7 cellular contexts compared by ENCODE assay signal in the genomic region with DNA sequence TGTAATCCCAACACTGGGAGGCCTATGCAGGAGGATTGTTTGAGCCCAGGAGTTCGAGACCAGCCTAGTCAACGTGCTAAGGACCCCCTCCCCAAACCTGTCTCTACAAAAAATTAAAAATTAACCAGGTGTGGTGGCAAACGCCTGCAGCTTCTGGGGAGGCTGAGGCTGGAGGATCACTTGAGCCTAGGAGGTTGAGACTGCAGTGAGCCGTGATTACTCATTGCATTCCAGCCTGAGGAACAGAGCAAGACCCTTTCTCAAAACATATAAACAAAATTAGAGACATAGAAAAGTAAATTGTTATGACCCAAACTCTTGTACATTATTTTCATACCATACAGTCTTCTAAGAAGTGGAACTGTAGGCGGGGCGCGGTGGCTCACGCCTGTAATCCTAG. TPM values are rescaled to one million over a fixed set of nuclear protein-coding genes. Genes with fewer than 3 reads are reported as not detected.
DNase-seq lines count a peak whose midpoint lies in the region; ATAC-seq and TF ChIP-seq lines count a peak whose summit lies in the region.

No MANE protein-coding gene starts in this region.

- ATAC-seq in HCT116: no peak
- no peak for ATAC-seq in stimulated activated effector memory CD8-positive, alpha-beta T cell treated with anti-CD3 and anti-CD28 coated beads, Interleukin-12 subunit alpha, Interleukin-12 subunit beta, amount 100 ng/mL, for 72 hours

- no peaks in the 10 kb centered on the region for H3K27me3 ChIP-seq in HCT116 (ENCODE audit: insufficient read depth, low read length)
- H3K27me3 ChIP-seq in iPS-15b (ENCODE audit: control insufficient read depth, insufficient read depth, low read length): no peaks in the 10 kb centered on the region

- H3K27ac ChIP-seq in HCT116 (ENCODE audit: low read depth, low read length): peak overlapping the region; percentile 69

- no peak for TF ChIP-seq CTCF in HCT116 (IDR thresholded peaks at IDR 0.05 in 2 of 3, conservative IDR thresholded peaks at IDR 0.05 in 1 of 3; ENCODE audit: borderline replicate concordance in 1 of 3, insufficient read depth in 1 of 3, low read depth in 2 of 3, low read length in 2 of 3)

- H3K79me2 ChIP-seq in HCT116 (ENCODE audit: insufficient read depth, low read length): peaks cover 32% of the 10 kb centered on the region

- CTCF ChIA-PET in HCT116 (lab: Charles Lee): no interaction called here
- CTCF ChIA-PET in activated CD4-positive, alpha-beta memory T cell treated with anti-CD3 and anti-CD28 coated beads for 36 hours (lab: Charles Lee): interaction anchor here (1.3 kb wide), 1 partner anchor 169 kb away, joined by 3 read pairs; no protein-coding TSS in a partner anchor

- intact Hi-C loops in HCT116 (cut with micrococcal nuclease): no loop called here
- intact Hi-C loops in activated CD4-positive, alpha-beta memory T cell treated with anti-CD3 and anti-CD28 coated beads for 36 hours (cut with micrococcal nuclease): no loop called here

- no peaks in the 10 kb centered on the region for H3K9me3 Mint-ChIP-seq in activated CD4-positive, alpha-beta memory T cell treated with anti-CD3 and anti-CD28 coated beads for 36 hours
- H3K9me3 Mint-ChIP-seq in stimulated activated effector memory CD8-positive, alpha-beta T cell treated with anti-CD3 and anti-CD28 coated beads, Interleukin-12 subunit alpha, Interleukin-12 subunit beta, amount 100 ng/mL, for 72 hours: no peaks in the 10 kb centered on the region

- H3K36me3 ChIP-seq in HCT116 (ENCODE audit: control insufficient read depth in 1 of 2, insufficient read depth in 2 of 2, low read length in 2 of 2) (no peaks in the 10 kb centered on the region), iPS-15b (ENCODE audit: control insufficient read depth, insufficient read depth, low read length) (no peaks in the 10 kb centered on the region)

- POLR2A ChIA-PET in HCT116 (lab: Charles Lee): no interaction called here
- POLR2A ChIA-PET in activated CD4-positive, alpha-beta memory T cell treated with anti-CD3 and anti-CD28 coated beads for 36 hours (lab: Charles Lee): interaction anchor here (0.6 to 1.8 kb wide), 3 partner anchors 10 to 21 kb away, joined by 3 to 7 read pairs (median 3); no protein-coding TSS in a partner anchor

- TF ChIP-seq RAD21 in HCT116 (IDR thresholded peaks at IDR 0.05; ENCODE audit: low read depth): no peak

- no peaks in the 10 kb centered on the region for H3K27me3 Mint-ChIP-seq in activated CD4-positive, alpha-beta memory T cell treated with anti-CD3 and anti-CD28 coated beads for 36 hours

- H3K9me3 ChIP-seq in HCT116 (ENCODE audit: control insufficient read depth in 1 of 2, insufficient read depth in 1 of 2, low read depth in 1 of 2, low read length in 2 of 2) (no peaks in the 10 kb centered on the region), iPS-15b (ENCODE audit: control insufficient read depth, insufficient read depth, low read length) (no peaks in the 10 kb centered on the region)

- peak overlapping the region; percentile 92 for H3K4me3 Mint-ChIP-seq in activated CD4-positive, alpha-beta memory T cell treated with anti-CD3 and anti-CD28 coated beads for 36 hours
- peak overlapping the region; percentile 87 for H3K4me3 Mint-ChIP-seq in stimulated activated effector memory CD8-positive, alpha-beta T cell treated with anti-CD3 and anti-CD28 coated beads, Interleukin-12 subunit alpha, Interleukin-12 subunit beta, amount 100 ng/mL, for 72 hours

- H3K4me1 ChIP-seq in HCT116 (ENCODE audit: control insufficient read depth in 1 of 2, insufficient read depth in 2 of 2, low read length in 2 of 2) (peaks cover 13 to 14% of the 10 kb centered on the region in 2 experiments), iPS-15b (ENCODE audit: control insufficient read depth, insufficient read depth, low read length) (no peaks in the 10 kb centered on the region)

- no peaks in the 10 kb centered on the region for H3K9me2 ChIP-seq in HCT116 (ENCODE audit: insufficient read depth)

- H3K4me1 Mint-ChIP-seq in activated CD4-positive, alpha-beta memory T cell treated with anti-CD3 and anti-CD28 coated beads for 36 hours (ENCODE audit: low read depth): peaks cover 35% of the 10 kb centered on the region
- H3K4me1 Mint-ChIP-seq in stimulated activated effector memory CD8-positive, alpha-beta T cell treated with anti-CD3 and anti-CD28 coated beads, Interleukin-12 subunit alpha, Interleukin-12 subunit beta, amount 100 ng/mL, for 72 hours: peaks cover 31% of the 10 kb centered on the region

- H3K4me3 ChIP-seq in HCT116 (replicated peaks in 1 of 2; ENCODE audit: low read depth in 1 of 2, low read length in 2 of 2) (peak overlapping the region; percentile 76 to 99), iPS-15b (ENCODE audit: low read depth, low read length) (peak overlapping the region; percentile 96)

- peak overlapping the region; percentile 93 for H3K4me2 ChIP-seq in HCT116 (ENCODE audit: low read length)

- H4K20me1 ChIP-seq in HCT116 (ENCODE audit: insufficient read depth): no peaks in the 10 kb centered on the region

- TF ChIP-seq POLR2A in HCT116 (IDR thresholded peaks at IDR 0.05; ENCODE audit: borderline replicate concordance, extremely low read depth, insufficient read depth, insufficient read length): no peak

- no peak overlapping the region for H2AFZ ChIP-seq in HCT116 (ENCODE audit: low read depth, low read length, poor library complexity, severe bottlenecking)

- H3K27ac Mint-ChIP-seq in activated CD4-positive, alpha-beta memory T cell treated with anti-CD3 and anti-CD28 coated beads for 36 hours: no peak overlapping the region
- H3K27ac Mint-ChIP-seq in stimulated activated effector memory CD8-positive, alpha-beta T cell treated with anti-CD3 and anti-CD28 coated beads, Interleukin-12 subunit alpha, Interleukin-12 subunit beta, amount 100 ng/mL, for 72 hours: peak overlapping the region; percentile 93

- no TSS peak for BruUV-seq in HCT116 (replicated peaks; lab: Mats Ljungman, UMichigan)

- DNase-seq in HCT116 (ENCODE audit: low read depth, low spot score) (no peak), medulla oblongata (ENCODE audit: extremely low spot score) (no peak), OCI-M2 (lab: John Stamatoyannopoulos, UW; ENCODE audit: unreplicated experiment) (no peak), DMS79 (lab: John Stamatoyannopoulos, UW) (no peak)
- DNase-seq in activated CD4-positive, alpha-beta memory T cell treated with anti-CD3 and anti-CD28 coated beads for 36 hours: no peak
- no peak for DNase-seq in stimulated activated effector memory CD8-positive, alpha-beta T cell treated with anti-CD3 and anti-CD28 coated beads, Interleukin-12 subunit alpha, Interleukin-12 subunit beta, amount 100 ng/mL, for 72 hours (ENCODE audit: low spot score in 2 of 2)

- RAD21 ChIA-PET in HCT116 (lab: Charles Lee; ENCODE audit: low non-redundant PET in 1 of 2, low total read pairs in 2 of 2, uncharacterized antibody in 2 of 2, unreplicated experiment in 2 of 2): no interaction called here

- peaks cover 3% of the 10 kb centered on the region for H3K36me3 Mint-ChIP-seq in activated CD4-positive, alpha-beta memory T cell treated with anti-CD3 and anti-CD28 coated beads for 36 hours
- H3K36me3 Mint-ChIP-seq in stimulated activated effector memory CD8-positive, alpha-beta T cell treated with anti-CD3 and anti-CD28 coated beads, Interleukin-12 subunit alpha, Interleukin-12 subunit beta, amount 100 ng/mL, for 72 hours: peaks cover 27% of the 10 kb centered on the region

- H3K9ac ChIP-seq in HCT116 (ENCODE audit: low read length) (peak overlapping the region; percentile 83), iPS-15b (ENCODE audit: low read depth, low read length) (peak overlapping the region; percentile 79)

TF ChIP-seq in HCT116, 20 proteins besides CTCF, POLR2A, EP300 and RAD21 (continues in another document):
- TF ChIP-seq, protein P1, sequence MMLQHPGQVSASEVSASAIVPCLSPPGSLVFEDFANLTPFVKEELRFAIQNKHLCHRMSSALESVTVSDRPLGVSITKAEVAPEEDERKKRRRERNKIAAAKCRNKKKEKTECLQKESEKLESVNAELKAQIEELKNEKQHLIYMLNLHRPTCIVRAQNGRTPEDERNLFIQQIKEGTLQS (IDR thresholded peaks at IDR 0.05): no peak
- no peak for TF ChIP-seq ELF1 (IDR thresholded peaks at IDR 0.05; ENCODE audit: borderline replicate concordance, low read depth)
- TF ChIP-seq ZFX (IDR thresholded peaks at IDR 0.05): no peak
- TF ChIP-seq TCF7L2 (IDR thresholded peaks at IDR 0.05; ENCODE audit: borderline replicate concordance, extremely low read depth, insufficient read depth, insufficient read length): no peak
- no peak for TF ChIP-seq REST (IDR thresholded peaks at IDR 0.05; ENCODE audit: low read depth)
- no peak for TF ChIP-seq JUND (IDR thresholded peaks at IDR 0.05)
- no peak for TF ChIP-seq CEBPB (IDR thresholded peaks at IDR 0.05; ENCODE audit: low read depth)

RNA-seq across cellular contexts. Expression of gene GPR107, which starts 1.1 kb away (rescaled TPM):
- 32.5 TPM for total RNA-seq in HCT116 (2021; ENCODE audit: unreplicated experiment)
- 20.8 and 21.4 TPM in 2 replicates for polyA plus RNA-seq in HCT116 (2012)
- 10 to 100 TPM; 20.7 to 22.8 TPM for total RNA-seq in activated CD4-positive, alpha-beta memory T cell treated with anti-CD3 and anti-CD28 coated beads for 36 hours

RNA-seq across cellular contexts. Expression of gene FNBP1, which starts 11.8 kb away (rescaled TPM):
- total RNA-seq in HCT116 (2021; ENCODE audit: unreplicated experiment): 25.0 TPM
- polyA plus RNA-seq in HCT116 (2012): 14.6 and 15.6 TPM in 2 replicates
- 100 to 1,000 TPM; 215 to 228 TPM for total RNA-seq in activated CD4-positive, alpha-beta memory T cell treated with anti-CD3 and anti-CD28 coated beads for 36 hours
